10 cellular contexts compared by ENCODE assay signal in the genomic region with DNA sequence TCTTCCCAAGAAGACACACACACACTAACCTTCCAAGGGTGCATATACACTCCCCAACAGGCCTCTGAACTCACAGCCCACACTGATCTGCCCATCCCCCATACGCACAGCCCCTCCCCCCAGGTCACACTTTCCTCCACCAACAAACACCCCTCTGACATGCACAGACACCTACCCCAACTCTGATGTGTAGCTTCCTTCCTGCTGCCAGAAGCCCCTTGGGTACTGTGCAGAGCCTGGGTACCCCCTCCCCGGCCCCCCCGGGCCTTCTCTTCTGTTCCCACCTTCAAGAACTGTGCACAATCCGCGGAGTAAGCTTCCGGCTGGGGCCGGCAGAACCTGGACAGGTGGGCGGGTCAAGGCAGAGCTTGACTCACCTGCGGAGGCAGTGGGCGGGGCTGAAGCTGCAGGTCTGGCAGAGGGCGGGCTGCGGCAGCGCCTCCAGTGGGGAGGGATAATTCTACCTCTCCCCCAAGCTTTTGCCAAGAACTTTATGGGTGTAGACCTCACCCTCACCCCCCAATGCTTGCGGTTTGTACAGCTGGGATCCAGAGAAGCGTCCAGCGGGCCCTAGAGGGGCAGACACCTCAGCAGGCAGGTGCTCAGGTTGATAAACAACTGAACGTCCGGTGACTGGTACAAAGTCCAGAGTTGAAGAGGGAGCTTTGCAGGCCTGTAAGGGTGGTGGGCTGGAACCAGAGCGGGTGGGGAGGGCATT. TPM values are rescaled to one million over a fixed set of nuclear protein-coding genes. Genes with fewer than 3 reads are reported as not detected.
DNase-seq lines count a peak whose midpoint lies in the region; ATAC-seq and TF ChIP-seq lines count a peak whose summit lies in the region.
"Had no signal": no experiment of that assay in that cellular context is flagged by ENCODE, and none has a peak within 500 bp of the region (broad histone marks: within the 10 kb centered on the region; RNA-seq: fewer than 3 reads in every experiment).

Gene C1orf210 (minus strand): TSS at position 313 of the 718 bp plus-strand sequence. CDS start 2,311 bp downstream, outside the sequence.

- H3K36me3 ChIP-seq in iPS-20b (ENCODE audit: insufficient read depth, low read depth, low read length) (no peaks in the 10 kb centered on the region), spleen (no peaks in the 10 kb centered on the region)

- TF ChIP-seq CTCF in spleen (IDR thresholded peaks at IDR 0.05 in 8 of 11, conservative IDR thresholded peaks at IDR 0.05 in 3 of 11): no peak

- TF ChIP-seq RAD21 in Ishikawa (IDR thresholded peaks at IDR 0.05; ENCODE audit: low read depth): peak; percentile 29

- H3K4me1 ChIP-seq in iPS-20b (ENCODE audit: insufficient read depth, low read length): peaks cover 6% of the 10 kb centered on the region; the same call in 1 of the 2 replicates
- peaks cover 0 to 3% (median 0%) of the 10 kb centered on the region in 6 donors for H3K4me1 ChIP-seq in spleen

- peak; percentile 95 for DNase-seq in NCI-H774 (lab: John Stamatoyannopoulos, UW)
- DNase-seq in spleen: peak; percentile 67
- DNase-seq in activated CD8-positive, alpha-beta memory T cell treated with anti-CD3 and anti-CD28 coated beads for 24 hours: no peak
- DNase-seq in H4 (ENCODE audit: low spot score): no peak
- DNase-seq: activated CD4-positive, alpha-beta T cell treated with anti-CD3 and anti-CD28 coated beads, Interleukin-2, amount 50 U/mL, for 1 hour; naive B cell had no signal

- no peaks in the 10 kb centered on the region for H3K9me3 ChIP-seq in iPS-20b (ENCODE audit: insufficient read depth, low read depth, low read length)
- no peaks in the 10 kb centered on the region for H3K9me3 ChIP-seq in spleen

- no peak for ATAC-seq in GM21447 (IDR thresholded peaks at IDR 0.05; ENCODE audit: unreplicated experiment)

- H3K27me3 ChIP-seq in iPS-20b (ENCODE audit: insufficient read depth, low read length) (no peaks in the 10 kb centered on the region), spleen (replicated peaks in 1 of 7) (no peaks in the 10 kb centered on the region)

- H3K27ac ChIP-seq in iPS-20b (ENCODE audit: low read length) (no peak within 1 kb of the TSS), spleen (no peak within 1 kb of the TSS)

- WGBS in spleen, 5 donors: 69 to 85% (median 81%) methylated on average over 15 to 19 of the region's 19 CpGs

- TF ChIP-seq EP300 in Ishikawa (IDR thresholded peaks at IDR 0.05; ENCODE audit: borderline replicate concordance): peak; percentile 54; the same call in 1 of the 2 replicates

- peak within 1 kb of the TSS; percentile 66 for H3K4me3 ChIP-seq in iPS-20b (ENCODE audit: low read length)
- H3K4me3 ChIP-seq in spleen: no peak within 1 kb of the TSS

- peak within 1 kb of the TSS; percentile 39; the same call in 1 of the 2 replicates for H3K9ac ChIP-seq in iPS-20b (ENCODE audit: low read depth, low read length)

- intact Hi-C loops in spleen (cut with DNase I; ENCODE audit: low total_unique reads): no loop called here

- TF ChIP-seq POLR2A in spleen (IDR thresholded peaks at IDR 0.05): no peak

TF ChIP-seq in Ishikawa, 13 proteins besides CTCF, POLR2A, EP300 and RAD21:
- TF ChIP-seq CREB1 (IDR thresholded peaks at IDR 0.05; ENCODE audit: low read depth) (0 out of 2 replicates have a peak, but pooled peaks have one; percentile 23), TAF1 (IDR thresholded peaks at IDR 0.05; ENCODE audit: low read depth) (peak; percentile 60), ZBTB7A (IDR thresholded peaks at IDR 0.05; ENCODE audit: low read depth) (peak; percentile 71; the same call in 1 of the 2 replicates), TEAD4 (IDR thresholded peaks at IDR 0.05) (no peak), YY1 (IDR thresholded peaks at IDR 0.05; ENCODE audit: low read depth) (0 out of 2 replicates have a peak, but pooled peaks have one; percentile 15), MAX (IDR thresholded peaks at IDR 0.05) (0 out of 2 replicates have a peak, but pooled peaks have one; percentile 36), TCF12 (IDR thresholded peaks at IDR 0.05; ENCODE audit: low read depth) (0 out of 2 replicates have a peak, but pooled peaks have one; percentile 31), NFIC (IDR thresholded peaks at IDR 0.05) (no peak; the same call in 1 of the 2 replicates)
- TF ChIP-seq, protein P1, sequence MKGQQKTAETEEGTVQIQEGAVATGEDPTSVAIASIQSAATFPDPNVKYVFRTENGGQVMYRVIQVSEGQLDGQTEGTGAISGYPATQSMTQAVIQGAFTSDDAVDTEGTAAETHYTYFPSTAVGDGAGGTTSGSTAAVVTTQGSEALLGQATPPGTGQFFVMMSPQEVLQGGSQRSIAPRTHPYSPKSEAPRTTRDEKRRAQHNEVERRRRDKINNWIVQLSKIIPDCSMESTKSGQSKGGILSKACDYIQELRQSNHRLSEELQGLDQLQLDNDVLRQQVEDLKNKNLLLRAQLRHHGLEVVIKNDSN (IDR thresholded peaks at IDR 0.05): no peak

RNA-seq across cellular contexts. Expression of gene C1orf210, which starts in this region (rescaled TPM):
- total RNA-seq in spleen: not detected
- not detected for polyA plus RNA-seq in spleen
- total RNA-seq in H4 (2014; rRNA removed; shearing (Covaris generic)): not detected in 2 replicates
- total RNA-seq: dermis microvascular lymphatic vessel endothelial cell had no signal

Comparison
In these comparisons a context has a peak if more than half of its experiments do, and no peak if none do; other contexts are left out.
1. Peak in DNase-seq in spleen; RNA of the gene not detected or under 1 TPM.